ENCODE assay signal across 12 cellular contexts in genomic region chr4:55475394-55476243, GRCh38.
DNase-seq lines count a peak whose midpoint lies in the region; ATAC-seq and TF ChIP-seq lines count a peak whose summit lies in the region.
"Had no signal": no experiment of that assay in that cellular context is flagged by ENCODE, and none has a peak within 500 bp of the region (broad histone marks: within the 10 kb centered on the region; RNA-seq: fewer than 3 reads in every experiment).

No MANE protein-coding gene starts in this region.

- no peaks in the 10 kb centered on the region for H3K4me1 ChIP-seq in esophagus squamous epithelium
- H3K4me1 ChIP-seq: tibial artery had no signal

- no peaks in the 10 kb centered on the region for H3K27me3 ChIP-seq in esophagus squamous epithelium
- H3K27me3 ChIP-seq: tibial artery had no signal

- H3K27ac ChIP-seq in esophagus squamous epithelium, result no peak overlapping the region
- H3K27ac ChIP-seq: tibial artery had no signal

- DNase-seq in GM04504 (ENCODE audit: low read depth) (peak; percentile 43), LHCN-M2 (ENCODE audit: low read depth) (peak; percentile 70), astrocyte of the spinal cord (ENCODE audit: low read depth, low spot score) (peak; percentile 78), kidney tubule cell (ENCODE audit: low spot score) (peak; percentile 58), NCI-H524 treated with DMSO at 0.1 percent for 48 hours (lab: John Stamatoyannopoulos, UW) (no peak), esophagus squamous epithelium (lab: John Stamatoyannopoulos, UW) (no peak), SK-N-DZ (ENCODE audit: low spot score) (no peak)
- DNase-seq: aorta, KG1, retina, tibial artery had no signal

- TF ChIP-seq CTCF in astrocyte of the spinal cord (IDR thresholded peaks at IDR 0.05; ENCODE audit: low read depth, low read length), result no peak
- TF ChIP-seq CTCF in esophagus squamous epithelium (IDR thresholded peaks at IDR 0.05), result no peak

- no peak overlapping the region for H3K4me3 ChIP-seq in astrocyte of the spinal cord (ENCODE audit: low read depth, low read length)
- no peak overlapping the region for H3K4me3 ChIP-seq in esophagus squamous epithelium
- H3K4me3 ChIP-seq: tibial artery had no signal

- no peaks in the 10 kb centered on the region for H3K9me3 ChIP-seq in esophagus squamous epithelium
- H3K9me3 ChIP-seq: tibial artery had no signal

- WGBS in esophagus squamous epithelium, 2 donors, result 69 to 73% methylated on average over 6 of the region's 6 CpGs

- in situ Hi-C loops in astrocyte of the spinal cord (cut with HindIII; ENCODE audit: low sequenced_read_pairs), result no loop called here

- peaks cover 0 to 90% (median 0%) of the 10 kb centered on the region in 3 donors for H3K36me3 ChIP-seq in esophagus squamous epithelium

- no peak for ATAC-seq in HG03469 (IDR thresholded peaks at IDR 0.05; ENCODE audit: unreplicated experiment)

- intact Hi-C loops in esophagus squamous epithelium (cut with DNase I), result no loop called here

- TF ChIP-seq POLR2A in esophagus squamous epithelium (IDR thresholded peaks at IDR 0.05), result no peak

Comparison
In these comparisons a context has a peak if more than half of its experiments do, and no peak if none do; other contexts are left out.
1. DNase-seq: peak in GM04504 (single experiment), LHCN-M2 (single experiment), astrocyte of the spinal cord (single experiment) and kidney tubule cell (single experiment); none in NCI-H524 treated with DMSO at 0.1 percent for 48 hours (single experiment), esophagus squamous epithelium (single experiment) and SK-N-DZ (single experiment).